Comparison of ENCODE assay signal across 30 cellular contexts in the genomic region with DNA sequence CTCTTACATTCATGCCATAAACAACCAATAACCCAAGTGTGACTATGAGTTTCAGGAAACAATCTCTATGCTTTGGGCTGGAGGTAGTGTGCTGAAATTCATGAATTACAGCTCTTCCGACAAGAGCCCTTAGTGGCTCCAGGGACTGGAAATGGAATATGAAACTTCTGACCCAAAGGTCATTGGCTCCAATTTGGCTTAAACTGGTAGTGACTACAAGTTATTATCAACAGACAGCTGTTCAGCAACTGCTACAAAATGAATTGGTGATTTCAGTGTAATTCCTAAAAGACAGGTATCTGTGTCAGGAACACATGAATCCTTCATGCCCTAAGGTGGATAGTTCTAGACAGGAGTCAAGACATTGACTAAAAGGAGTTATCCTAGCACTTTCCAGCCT.
"Had no signal": no experiment of that assay in that cellular context is flagged by ENCODE, and none has a peak within 500 bp of the region (broad histone marks: within the 10 kb centered on the region; RNA-seq: fewer than 3 reads in every experiment).

No MANE protein-coding gene starts in this region.

- H3K36me3 ChIP-seq: colonic mucosa, esophagus squamous epithelium, heart right ventricle, left ventricle myocardium inferior, lower lobe of right lung, ovary, sigmoid colon, spleen, tibial artery, upper lobe of left lung had no signal

- H3K27ac ChIP-seq: colonic mucosa, esophagus squamous epithelium, foreskin keratinocyte, heart right ventricle, left ventricle myocardium inferior, lower lobe of right lung, ovary, psoas muscle, sigmoid colon, skin epidermis, spleen, testis, tibial artery, upper lobe of left lung had no signal

- ATAC-seq: effector memory CD8-positive, alpha-beta T cell; foreskin keratinocyte; heart right ventricle; left colon; lower lobe of right lung; natural killer cell; psoas muscle; right cardiac atrium; stimulated activated memory B cell treated with anti-CD40 and anti-IgM and Interleukin-4, amounts not matched to agents 10 μg/mL and 1 μg/mL and 100 μg/mL, for 72 hours; stimulated activated naive CD8-positive, alpha-beta T cell treated with anti-CD3 and anti-CD28 coated beads, Interleukin-15, Interleukin-2, amounts not matched to agents 100 U/mL and 50 U/mL, for 24 hours had no signal

- H3K4me1 ChIP-seq: colonic mucosa, esophagus squamous epithelium, foreskin keratinocyte, heart right ventricle, left ventricle myocardium inferior, lower lobe of right lung, sigmoid colon, spleen, testis, tibial artery, upper lobe of left lung had no signal

- DNase-seq: colonic mucosa; effector memory CD8-positive, alpha-beta T cell; erythroblast; esophagus squamous epithelium; foreskin keratinocyte; glutamatergic neuron; heart right ventricle; hippocampal formation; left colon; left ventricle myocardium inferior; lower lobe of right lung; natural killer cell; occipital lobe; ovary; posterior cingulate gyrus; psoas muscle; right cardiac atrium; sigmoid colon; spleen; stimulated activated CD4-positive, alpha-beta T cell treated with anti-CD3 and anti-CD28 coated beads, Interleukin-4, amount 100 ng/mL, for 4 hours; stimulated activated naive CD8-positive, alpha-beta T cell treated with anti-CD3 and anti-CD28 coated beads, Interleukin-15, Interleukin-2, amounts not matched to agents 100 U/mL and 50 U/mL, for 24 hours; substantia nigra; testis; tibial artery; upper lobe of left lung had no signal

- H3K9me3 ChIP-seq: colonic mucosa, esophagus squamous epithelium, heart right ventricle, left ventricle myocardium inferior, lower lobe of right lung, ovary, psoas muscle, sigmoid colon, spleen, testis, tibial artery, upper lobe of left lung had no signal

- H3K27me3 ChIP-seq: colonic mucosa, esophagus squamous epithelium, foreskin keratinocyte, heart right ventricle, ovary, sigmoid colon, spleen, testis, tibial artery, upper lobe of left lung had no signal

- FAIRE-seq: endometrium, islet of Langerhans, urothelium cell line had no signal

- H3K4me3 ChIP-seq: colonic mucosa, esophagus squamous epithelium, heart right ventricle, left ventricle myocardium inferior, lower lobe of right lung, ovary, psoas muscle, sigmoid colon, skin epidermis, spleen, testis, tibial artery, upper lobe of left lung had no signal
